Comparison of ENCODE assay signal across 11 cellular contexts in the genomic region with DNA sequence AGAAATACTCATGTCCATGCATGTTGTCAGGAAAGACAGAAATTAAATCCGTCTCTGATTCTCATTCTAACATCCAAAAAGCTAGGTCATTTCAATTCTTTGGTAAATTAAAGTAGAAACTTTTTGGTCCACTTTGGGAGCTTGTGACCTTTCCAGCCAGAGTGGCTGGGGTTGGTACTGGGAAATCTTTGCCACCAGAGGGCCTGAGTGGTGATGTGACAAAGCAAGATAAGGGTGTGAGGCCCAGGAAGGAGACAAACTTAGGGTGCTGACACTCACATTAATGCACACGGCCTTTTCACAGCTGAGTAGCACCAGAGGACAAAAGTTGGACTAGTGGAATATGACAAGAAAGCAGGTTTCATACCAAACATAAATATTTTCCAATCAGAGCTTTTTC.
DNase-seq lines count a peak whose midpoint lies in the region; ATAC-seq and TF ChIP-seq lines count a peak whose summit lies in the region.
"Had no signal": no experiment of that assay in that cellular context is flagged by ENCODE, and none has a peak within 500 bp of the region (broad histone marks: within the 10 kb centered on the region; RNA-seq: fewer than 3 reads in every experiment).

No MANE protein-coding gene starts in this region.

- no peaks in the 10 kb centered on the region for H3K36me3 Mint-ChIP-seq in MCF 10A (ENCODE audit: insufficient read depth, unreplicated experiment)
- no peaks in the 10 kb centered on the region for H3K36me3 Mint-ChIP-seq in endothelial cell (ENCODE audit: low read depth, unreplicated experiment)
- H3K36me3 Mint-ChIP-seq: mesothelial cell of epicardium had no signal

- no peak for ATAC-seq in HG02588 (IDR thresholded peaks at IDR 0.05; ENCODE audit: unreplicated experiment)
- no peak for ATAC-seq in GM18505 (IDR thresholded peaks at IDR 0.05; ENCODE audit: unreplicated experiment)

- no peak overlapping the region for H3K4me2 ChIP-seq in OCI-LY3 (ENCODE audit: low read length)

- no peak overlapping the region for H3K27ac ChIP-seq in breast epithelium
- H3K27ac ChIP-seq in OCI-LY3 (ENCODE audit: low read length), result no peak overlapping the region
- H3K27ac ChIP-seq: colonic mucosa had no signal

- no peaks in the 10 kb centered on the region for H3K79me2 ChIP-seq in OCI-LY3 (ENCODE audit: low read length)

- no peaks in the 10 kb centered on the region for H3K4me1 Mint-ChIP-seq in MCF 10A (ENCODE audit: insufficient read depth, unreplicated experiment)
- H3K4me1 Mint-ChIP-seq in endothelial cell (ENCODE audit: unreplicated experiment), result peaks cover 20% of the 10 kb centered on the region
- H3K4me1 Mint-ChIP-seq: activated B cell treated with CpG ODN at 0.5 μM for 24 hours had no signal

- H3K27me3 ChIP-seq in breast epithelium (no peaks in the 10 kb centered on the region), OCI-LY3 (ENCODE audit: low read depth, low read length) (no peaks in the 10 kb centered on the region)
- H3K27me3 ChIP-seq: colonic mucosa had no signal

- DNase-seq in MCF 10A (ENCODE audit: unreplicated experiment), result peak; percentile 30
- no peak for DNase-seq in breast epithelium (ENCODE audit: low spot score in 2 of 2)
- DNase-seq in endothelial cell (ENCODE audit: low spot score), result peak; percentile 18
- peak; percentile 74 for DNase-seq in superior temporal gyrus (ENCODE audit: extremely low spot score)
- DNase-seq in NCI-H345 (lab: John Stamatoyannopoulos, UW), result no peak
- DNase-seq: activated B cell treated with CpG ODN at 0.5 μM for 24 hours, colonic mucosa had no signal

- H3K4me3 Mint-ChIP-seq in MCF 10A (ENCODE audit: unreplicated experiment), result no peak overlapping the region
- H3K4me3 Mint-ChIP-seq in endothelial cell (ENCODE audit: unreplicated experiment), result no peak overlapping the region
- H3K4me3 Mint-ChIP-seq: activated B cell treated with CpG ODN at 0.5 μM for 24 hours, mesothelial cell of epicardium had no signal

- H3K4me3 ChIP-seq in breast epithelium (no peak overlapping the region), OCI-LY3 (ENCODE audit: low read length) (no peak overlapping the region)
- H3K4me3 ChIP-seq: colonic mucosa had no signal

- intact Hi-C loops in MCF 10A (cut with micrococcal nuclease), result loop anchor here (1.0 to 10.0 kb wide), 4 partner anchors 184 to 501 kb away; partner anchors contain the start of gene PRRC2C
- intact Hi-C loops in breast epithelium (cut with DNase I; ENCODE audit: low total_unique reads), result loop anchor here (5.0 kb wide), 1 partner anchor 183 kb away; no protein-coding TSS in a partner anchor

- no TSS peak for BruUV-seq in MCF 10A (replicated peaks; lab: Mats Ljungman, UMichigan)

- POLR2A ChIA-PET in MCF 10A (lab: Yijun Ruan, JAX), result interaction anchor here (0.7 to 4.7 kb wide), 4 partner anchors 81 to 243 kb away, joined by 3 to 54 read pairs (median 5); partner anchors contain the start of genes METTL13 and VAMP4

- H4K20me1 ChIP-seq in OCI-LY3 (ENCODE audit: insufficient read depth, low read length), result no peaks in the 10 kb centered on the region

- TF ChIP-seq CTCF in MCF 10A (IDR thresholded peaks at IDR 0.05; ENCODE audit: unreplicated experiment) (peak; percentile 23), breast epithelium (IDR thresholded peaks at IDR 0.05) (no peak), OCI-LY3 (IDR thresholded peaks at IDR 0.05; ENCODE audit: low read depth, low read length) (peak; percentile 61), endothelial cell (IDR thresholded peaks at IDR 0.05; ENCODE audit: unreplicated experiment) (peak; percentile 44)

- H3K9me3 ChIP-seq in breast epithelium, result no peaks in the 10 kb centered on the region
- no peaks in the 10 kb centered on the region for H3K9me3 ChIP-seq in OCI-LY3 (ENCODE audit: insufficient read depth, low read length)
- H3K9me3 ChIP-seq: colonic mucosa had no signal

- no peak overlapping the region for H3K9ac ChIP-seq in OCI-LY3 (ENCODE audit: low read length)

- TF ChIP-seq POLR2A in breast epithelium (IDR thresholded peaks at IDR 0.05), result no peak
- no peak for TF ChIP-seq POLR2A in GM18505 (IDR thresholded peaks at IDR 0.05; ENCODE audit: borderline replicate concordance, extremely low read depth, insufficient read depth, insufficient read length)

- H3K9me3 Mint-ChIP-seq in MCF 10A (ENCODE audit: unreplicated experiment) (no peaks in the 10 kb centered on the region), endothelial cell (ENCODE audit: unreplicated experiment) (no peaks in the 10 kb centered on the region)
- H3K9me3 Mint-ChIP-seq: activated B cell treated with CpG ODN at 0.5 μM for 24 hours, mesothelial cell of epicardium had no signal

- H3K4me1 ChIP-seq in breast epithelium (no peaks in the 10 kb centered on the region), OCI-LY3 (ENCODE audit: low read length) (peaks cover 14% of the 10 kb centered on the region)
- H3K4me1 ChIP-seq: colonic mucosa had no signal

- CTCF ChIA-PET in MCF 10A (lab: Yijun Ruan, JAX), result interaction anchor here (0.5 to 19.8 kb wide), 74 partner anchors 13 to 1904 kb away, joined by 3 to 1502 read pairs (median 5); partner anchors contain the start of genes DNM3, METTL13, MYOC and PIGC

- H3K27ac Mint-ChIP-seq in MCF 10A (ENCODE audit: low read depth, unreplicated experiment) (no peak overlapping the region), endothelial cell (ENCODE audit: unreplicated experiment) (no peak overlapping the region)
- H3K27ac Mint-ChIP-seq: activated B cell treated with CpG ODN at 0.5 μM for 24 hours, mesothelial cell of epicardium had no signal

- H3K36me3 ChIP-seq in breast epithelium, result no peaks in the 10 kb centered on the region
- H3K36me3 ChIP-seq in OCI-LY3 (replicated peaks; ENCODE audit: low read depth, low read length), result no peaks in the 10 kb centered on the region
- H3K36me3 ChIP-seq: colonic mucosa had no signal

- H3K27me3 Mint-ChIP-seq in MCF 10A (ENCODE audit: insufficient read depth, unreplicated experiment), result no peaks in the 10 kb centered on the region
- peaks cover 5% of the 10 kb centered on the region for H3K27me3 Mint-ChIP-seq in endothelial cell (ENCODE audit: unreplicated experiment)
- H3K27me3 Mint-ChIP-seq: activated B cell treated with CpG ODN at 0.5 μM for 24 hours had no signal

- H2AFZ ChIP-seq in OCI-LY3 (ENCODE audit: low read depth, low read length), result 0 out of 2 replicates have a peak overlapping the region, but pooled peaks have one; percentile 3

Comparison
In these comparisons a context has a peak if more than half of its experiments do, and no peak if none do; other contexts are left out.
1. DNase-seq: peak in MCF 10A (single experiment), endothelial cell (single experiment) and superior temporal gyrus (single experiment); none in breast epithelium (0 of 2) and NCI-H345 (single experiment).
2. CTCF ChIP-seq: peak in MCF 10A (single experiment), OCI-LY3 (single experiment) and endothelial cell (single experiment); none in breast epithelium (0 of 3).